Comparison of ENCODE assay signal across 8 cellular contexts in genomic region chr16:16025214-16025968, GRCh38.
DNase-seq lines count a peak whose midpoint lies in the region; ATAC-seq, FAIRE-seq and TF ChIP-seq lines count a peak whose summit lies in the region.

No MANE protein-coding gene starts in this region.

- intact Hi-C loops in stomach (cut with DNase I; ENCODE audit: low total_unique reads) = no loop called here

- H3K4me2 ChIP-seq in mesenchymal stem cell (ENCODE audit: low read length, poor library complexity, severe bottlenecking) = no peak overlapping the region

- H3K4me3 ChIP-seq in mesenchymal stem cell (ENCODE audit: insufficient read depth in 1 of 2, low read depth in 1 of 2, low read length in 2 of 2) (no peak overlapping the region), stomach (no peak overlapping the region)

- H3K79me1 ChIP-seq in mesenchymal stem cell (replicated peaks; ENCODE audit: low read length, poor library complexity, severe bottlenecking) = peaks cover 17% of the 10 kb centered on the region

- peak overlapping the region; percentile 82 for H3K9ac ChIP-seq in mesenchymal stem cell (ENCODE audit: low read length)

- TF ChIP-seq POLR2A in stomach (IDR thresholded peaks at IDR 0.05) = no peak

- H3K4me1 ChIP-seq in mesenchymal stem cell (ENCODE audit: control insufficient read depth, insufficient read depth, low read depth, low read length) (peaks cover 28% of the 10 kb centered on the region), stomach (peaks cover 74 to 98% (median 86%) of the 10 kb centered on the region in 4 donors)

- no peak overlapping the region for H3K14ac ChIP-seq in mesenchymal stem cell (ENCODE audit: low read length in 2 of 2)

- TF ChIP-seq CTCF in stomach (IDR thresholded peaks at IDR 0.05) = no peak

- no peak overlapping the region for H3K4ac ChIP-seq in mesenchymal stem cell (ENCODE audit: low read depth in 1 of 2, low read length in 2 of 2)

- ATAC-seq in GM18502 (IDR thresholded peaks at IDR 0.05; ENCODE audit: poor library complexity, unreplicated experiment) = peak; percentile 64
- ATAC-seq in GM18873 (IDR thresholded peaks at IDR 0.05; ENCODE audit: low FRiP score, unreplicated experiment) = no peak

- no peak overlapping the region for H2AK5ac ChIP-seq in mesenchymal stem cell (ENCODE audit: low read length, severe bottlenecking)

- no peak overlapping the region for H2BK15ac ChIP-seq in mesenchymal stem cell (ENCODE audit: low read depth, poor library complexity, severe bottlenecking)

- H2BK5ac ChIP-seq in mesenchymal stem cell (ENCODE audit: low read depth, low read length, poor library complexity, severe bottlenecking) = no peak overlapping the region

- no peak overlapping the region for H2AFZ ChIP-seq in mesenchymal stem cell (ENCODE audit: low read depth, low read length)

- no peak overlapping the region for H2BK120ac ChIP-seq in mesenchymal stem cell (ENCODE audit: low read depth, low read length)

- H3K18ac ChIP-seq in mesenchymal stem cell (ENCODE audit: low read depth in 1 of 2, low read length in 2 of 2) = peak overlapping the region; percentile 8 to 29

- peak; percentile 39 for DNase-seq in NCI-H2081 treated with DMSO at 0.1 percent for 48 hours (lab: John Stamatoyannopoulos, UW)
- peak; percentile 48 for DNase-seq in activated effector memory CD4-positive, alpha-beta T cell treated with Interleukin-2 at 50 U/mL for 16 hours
- DNase-seq in mesenchymal stem cell = peak; percentile 72
- no peak for DNase-seq in stomach
- no peak for DNase-seq in NCI-H1930 (lab: John Stamatoyannopoulos, UW)
- DNase-seq in HTR-8/SVneo (ENCODE audit: insufficient read length, low spot score) = no peak

- no peak for FAIRE-seq in HTR-8/SVneo (lab: Jason Lieb, UNC)

- H3K23ac ChIP-seq in mesenchymal stem cell (ENCODE audit: low read length in 2 of 2) = no peak overlapping the region

- peaks cover 18% of the 10 kb centered on the region in 2 experiments for H3K36me3 ChIP-seq in mesenchymal stem cell (ENCODE audit: control insufficient read depth in 1 of 2, insufficient read depth in 2 of 2, low read depth in 1 of 2, low read length in 2 of 2)
- peaks cover 2 to 9% (median 5%) of the 10 kb centered on the region in 4 donors for H3K36me3 ChIP-seq in stomach

- H3K27ac ChIP-seq in mesenchymal stem cell (ENCODE audit: low read length, poor library complexity, severe bottlenecking) (peak overlapping the region; percentile 8), stomach (peak overlapping the region; percentile 61 to 91 (median 87))

- peak overlapping the region; percentile 81 for H4K8ac ChIP-seq in mesenchymal stem cell (ENCODE audit: low read length)

- H4K91ac ChIP-seq in mesenchymal stem cell (ENCODE audit: low read length) = no peak overlapping the region

- no peaks in the 10 kb centered on the region for H3K9me3 ChIP-seq in mesenchymal stem cell (ENCODE audit: control insufficient read depth, low read length)
- H3K9me3 ChIP-seq in stomach = no peaks in the 10 kb centered on the region

- peak overlapping the region; percentile 1 to 75 for H2BK12ac ChIP-seq in mesenchymal stem cell (ENCODE audit: low read length in 2 of 2)

- WGBS in mesenchymal stem cell = 79% methylated on average over 11 of the region's 11 CpGs
- WGBS in stomach, 5 donors = 39 to 60% (median 55%) methylated on average over 6 to 11 of the region's 11 CpGs

- no peak for TF ChIP-seq EP300 in stomach (IDR thresholded peaks at IDR 0.05)

- H3K27me3 ChIP-seq in mesenchymal stem cell (ENCODE audit: control insufficient read depth in 1 of 2, insufficient read depth in 1 of 2, low read length in 2 of 2) (no peaks in the 10 kb centered on the region), stomach (no peaks in the 10 kb centered on the region)

Comparison
In these comparisons a context has a peak if more than half of its experiments do, and no peak if none do; other contexts are left out.
1. DNase-seq: peak in NCI-H2081 treated with DMSO at 0.1 percent for 48 hours (single experiment), activated effector memory CD4-positive, alpha-beta T cell treated with Interleukin-2 at 50 U/mL for 16 hours (single experiment) and mesenchymal stem cell (single experiment); none in stomach (single experiment), NCI-H1930 (0 of 2) and HTR-8/SVneo (single experiment).